In genomic region chr6:167309355-167310192, GRCh38 we compare ENCODE assay signal across 14 cellular contexts. TPM values are rescaled to one million over a fixed set of nuclear protein-coding genes. Genes with fewer than 3 reads are reported as not detected.
"Had no signal": no experiment of that assay in that cellular context is flagged by ENCODE, and none has a peak within 500 bp of the region (broad histone marks: within the 10 kb centered on the region; RNA-seq: fewer than 3 reads in every experiment).

No MANE protein-coding gene starts in this region.

RNA-seq across cellular contexts. Expression of gene TTLL2, which starts 15.3 kb away (rescaled TPM):
- total RNA-seq: activated CD4-positive, alpha-beta memory T cell treated with anti-CD3 and anti-CD28 coated beads, Interleukin-2, amount 10 ng/mL, durations not matched to agents 7 days and 5 days; activated CD4-positive, alpha-beta T cell treated with anti-CD3 and anti-CD28 coated beads, Interleukin-2, amount 10 ng/mL, durations not matched to agents 7 days and 5 days; activated naive CD4-positive, alpha-beta T cell treated with anti-CD3 and anti-CD28 coated beads, Interleukin-2, amount 50 U/mL, for 72 hours; activated naive CD8-positive, alpha-beta T cell treated with anti-CD3 and anti-CD28 coated beads, Interleukin-2, amount 10 ng/mL, durations not matched to agents 7 days and 5 days; activated T-cell treated with anti-CD3 and anti-CD28 coated beads, Interleukin-2, amount 50 U/mL, for 72 hours; ascending aorta; chondrocyte; dermis blood vessel endothelial cell; esophagus muscularis mucosa; foreskin keratinocyte; gastrocnemius medialis; heart left ventricle; T-helper 2 cell treated with Interferon-gamma antibody and Interleukin-4, amounts not matched to agents 100 ng/mL and 5 ng/mL, for 36 hours; WTC11 had no signal
- polyA plus RNA-seq: foreskin keratinocyte, heart left ventricle had no signal

RNA-seq across cellular contexts. Expression of gene UNC93A, which starts 18.5 kb away (rescaled TPM):
- total RNA-seq: activated CD4-positive, alpha-beta memory T cell treated with anti-CD3 and anti-CD28 coated beads, Interleukin-2, amount 10 ng/mL, durations not matched to agents 7 days and 5 days; activated CD4-positive, alpha-beta T cell treated with anti-CD3 and anti-CD28 coated beads, Interleukin-2, amount 10 ng/mL, durations not matched to agents 7 days and 5 days; activated naive CD4-positive, alpha-beta T cell treated with anti-CD3 and anti-CD28 coated beads, Interleukin-2, amount 50 U/mL, for 72 hours; activated naive CD8-positive, alpha-beta T cell treated with anti-CD3 and anti-CD28 coated beads, Interleukin-2, amount 10 ng/mL, durations not matched to agents 7 days and 5 days; activated T-cell treated with anti-CD3 and anti-CD28 coated beads, Interleukin-2, amount 50 U/mL, for 72 hours; ascending aorta; chondrocyte; dermis blood vessel endothelial cell; esophagus muscularis mucosa; foreskin keratinocyte; gastrocnemius medialis; heart left ventricle; T-helper 2 cell treated with Interferon-gamma antibody and Interleukin-4, amounts not matched to agents 100 ng/mL and 5 ng/mL, for 36 hours had no signal
- polyA plus RNA-seq: foreskin keratinocyte, heart left ventricle had no signal
